Comparison of ENCODE assay signal across 19 cellular contexts in genomic region chr7:13715534-13715933, GRCh38.
"Had no signal": no experiment of that assay in that cellular context is flagged by ENCODE, and none has a peak within 500 bp of the region (broad histone marks: within the 10 kb centered on the region; RNA-seq: fewer than 3 reads in every experiment).

No MANE protein-coding gene starts in this region.

- H3K9me3 ChIP-seq: colonic mucosa, mucosa of descending colon had no signal

- H3K27ac ChIP-seq: colonic mucosa, dorsolateral prefrontal cortex, esophagus muscularis mucosa, foreskin keratinocyte, gastroesophageal sphincter, heart left ventricle, hepatocyte, left lung, lower lobe of right lung had no signal

- H3K36me3 Mint-ChIP-seq: mesothelial cell of epicardium, naive B cell had no signal

- H3K79me2 ChIP-seq: hepatocyte had no signal

- ATAC-seq: foreskin keratinocyte; gastroesophageal sphincter; heart left ventricle; left cardiac atrium; left lung; left ventricle myocardium superior; lower lobe of right lung; mucosa of descending colon; naive thymus-derived CD8-positive, alpha-beta T cell had no signal

- H2AFZ ChIP-seq: hepatocyte had no signal

- H3K4me3 Mint-ChIP-seq: mesothelial cell of epicardium; naive B cell; naive thymus-derived CD8-positive, alpha-beta T cell had no signal

- H3K27me3 ChIP-seq: colonic mucosa, dorsolateral prefrontal cortex, esophagus muscularis mucosa, foreskin keratinocyte, gastroesophageal sphincter, heart left ventricle, hepatocyte, left lung had no signal

- H3K4me1 Mint-ChIP-seq: mesothelial cell of epicardium; naive B cell; naive thymus-derived CD8-positive, alpha-beta T cell had no signal

- H3K4me1 ChIP-seq: colonic mucosa, esophagus muscularis mucosa, foreskin keratinocyte, gastroesophageal sphincter, heart left ventricle, left lung, lower lobe of right lung had no signal

- DNase-seq: colonic mucosa; dermis blood vessel endothelial cell; dorsolateral prefrontal cortex; effector CD4-positive, alpha-beta T cell; effector memory CD4-positive, alpha-beta T cell; foreskin keratinocyte; heart left ventricle; left cardiac atrium; left lung; left ventricle myocardium superior; lower lobe of right lung; mesenchymal stem cell; mucosa of descending colon; naive B cell; naive thymus-derived CD8-positive, alpha-beta T cell had no signal

- H3K27me3 Mint-ChIP-seq: naive B cell had no signal

- H3K4me3 ChIP-seq: colonic mucosa, dorsolateral prefrontal cortex, esophagus muscularis mucosa, gastroesophageal sphincter, heart left ventricle, hepatocyte, left lung, lower lobe of right lung, mucosa of descending colon had no signal

- H3K4me2 ChIP-seq: hepatocyte had no signal

- H3K36me3 ChIP-seq: colonic mucosa, esophagus muscularis mucosa, gastroesophageal sphincter, heart left ventricle, left lung, lower lobe of right lung had no signal

- H3K27ac Mint-ChIP-seq: mesothelial cell of epicardium; naive B cell; naive thymus-derived CD8-positive, alpha-beta T cell had no signal
